In genomic region chr20:44418069-44418905, GRCh38 we compare ENCODE assay signal across 30 cellular contexts. TPM values are rescaled to one million over a fixed set of nuclear protein-coding genes. Genes with fewer than 3 reads are reported as not detected.
DNase-seq lines count a peak whose midpoint lies in the region; ATAC-seq, FAIRE-seq and TF ChIP-seq lines count a peak whose summit lies in the region.
"Had no signal": no experiment of that assay in that cellular context is flagged by ENCODE, and none has a peak within 500 bp of the region (broad histone marks: within the 10 kb centered on the region; RNA-seq: fewer than 3 reads in every experiment).

No MANE protein-coding gene starts in this region.

- intact Hi-C loops in right lobe of liver (cut with DNase I) (no loop called here), aorta (cut with DNase I) (no loop called here)

- no peaks in the 10 kb centered on the region for H3K27me3 ChIP-seq in right lobe of liver
- no peaks in the 10 kb centered on the region for H3K27me3 ChIP-seq in aorta (ENCODE audit: control insufficient read depth in 1 of 2, insufficient read depth in 2 of 2, low read length in 1 of 2)
- H3K27me3 ChIP-seq: BLaER1 had no signal

- FAIRE-seq in HTR-8/SVneo (lab: Jason Lieb, UNC): peak; percentile 31
- FAIRE-seq: A204.1, D721Med, G401.6, GM12878 had no signal

- H3K36me3 ChIP-seq in right lobe of liver (peaks cover 0 to 96% (median 42%) of the 10 kb centered on the region in 4 donors), aorta (ENCODE audit: control insufficient read depth in 1 of 2, insufficient read depth in 2 of 2, low read length in 1 of 2) (no peaks in the 10 kb centered on the region)
- H3K36me3 ChIP-seq: BLaER1, HAP-1, SJCRH30 had no signal

- TF ChIP-seq CTCF in right lobe of liver (IDR thresholded peaks at IDR 0.05): no peak

- TF ChIP-seq POLR2A in erythroblast (IDR thresholded peaks at IDR 0.05; ENCODE audit: low read length): no peak
- no peak for TF ChIP-seq POLR2A in right lobe of liver (IDR thresholded peaks at IDR 0.05)

- ATAC-seq in right lobe of liver (peak; percentile 1 to 10 (median 8)), aorta (ENCODE audit: low FRiP score) (peak; percentile 40)
- ATAC-seq: GM12878, GM23338, Right ventricle myocardium inferior, SK-N-SH treated with all-trans-retinoic acid at 6 μM for 48 hours had no signal

- peaks cover 0 to 77% (median 15%) of the 10 kb centered on the region in 4 donors for H3K4me1 ChIP-seq in right lobe of liver
- H3K4me1 ChIP-seq in aorta (ENCODE audit: control insufficient read depth in 1 of 2, insufficient read depth in 2 of 2, low read length in 2 of 2): no peaks in the 10 kb centered on the region
- H3K4me1 ChIP-seq: BLaER1, HAP-1, SJCRH30 had no signal

- H3K4me3 ChIP-seq in right lobe of liver (no peak overlapping the region), aorta (ENCODE audit: low read length in 2 of 2) (no peak overlapping the region)
- H3K4me3 ChIP-seq: BLaER1, GM12878, GM23338, HAP-1, PC-9, SJCRH30 had no signal

- no peaks in the 10 kb centered on the region for H3K9me3 ChIP-seq in right lobe of liver
- H3K9me3 ChIP-seq in aorta (ENCODE audit: control insufficient read depth, low read length): no peaks in the 10 kb centered on the region
- H3K9me3 ChIP-seq: BLaER1, HAP-1, SJCRH30 had no signal

- 53% methylated on average over 8 of the region's 13 CpGs for WGBS in right lobe of liver (ENCODE audit: insufficient coverage, low coverage, low lambda C conversion rate, missing lambda C conversion rate)
- 85 to 86% methylated on average over 13 of the region's 13 CpGs for WGBS in aorta, 2 donors

- H3K27ac ChIP-seq in right lobe of liver (peak overlapping the region; percentile 21 to 65 (median 26)), aorta (ENCODE audit: low read depth in 1 of 2, low read length in 2 of 2) (no peak overlapping the region)
- H3K27ac ChIP-seq: BLaER1, PC-9, SJCRH30 had no signal

- DNase-seq in HTR-8/SVneo (ENCODE audit: insufficient read length, low spot score) (no peak), erythroblast (lab: John Stamatoyannopoulos, UW) (peak; percentile 18 to 65), right lobe of liver (no peak), aorta (peak in 1 of 2 donors; percentile 38), H4 (ENCODE audit: low spot score) (no peak), dedifferentiated amniotic fluid mesenchymal stem cell (ENCODE audit: extremely low spot score) (no peak), cortex of kidney (lab: John Stamatoyannopoulos, UW) (no peak)
- DNase-seq: CD4-positive, CD25-positive, alpha-beta regulatory T cell; HFFc6; Karpas-422; NCI-H1092; NCI-H1436; NCI-H187; NCI-H2081 treated with DMSO at 0.1 percent for 48 hours; NCI-H2171; NCI-H226; NCI-H524; NCI-H748 treated with DMSO at 0.1 percent for 48 hours; NK-92 treated with Interleukin-12 subunit alpha and Interleukin-12 subunit beta, amount 100 ng/mL, for 24 hours; PC-9; SJCRH30 had no signal

RNA-seq across cellular contexts. Expression of gene TTPAL, which starts 57.4 kb away (rescaled TPM):
- total RNA-seq in right lobe of liver (100 to 1,000 TPM in 1 of 6 experiments, 10 to 100 TPM in 5; 18.0 to 102 (median 28.7) TPM), aorta (10 to 100 TPM in 1 of 2 donors, 1 to 10 TPM in 1; 7.6 to 11.8 TPM)
- 1 to 10 TPM; 1.8 to 4.2 TPM for polyA plus RNA-seq in aorta
- 8.8 and 11.2 TPM in 2 replicates for total RNA-seq in H4 (2014; rRNA removed; shearing (Covaris generic))

Comparison
In these comparisons a context has a peak if more than half of its experiments do, and no peak if none do; other contexts are left out.
1. DNase-seq: peak in erythroblast (2 of 2); none in HTR-8/SVneo (single experiment), right lobe of liver (0 of 3), H4 (single experiment), dedifferentiated amniotic fluid mesenchymal stem cell (single experiment) and cortex of kidney (single experiment).
2. H3K27ac ChIP-seq: peak in right lobe of liver (3 of 3); none in aorta (0 of 2).